Comparison of ENCODE assay signal across 14 cellular contexts in genomic region chr18:49757513-49758262, GRCh38. TPM values are rescaled to one million over a fixed set of nuclear protein-coding genes. Genes with fewer than 3 reads are reported as not detected.
A peak's percentile ranks its signal among the peaks of the same experiment; 100 is the strongest.
DNase-seq lines count a peak whose midpoint lies in the region; TF ChIP-seq lines count a peak whose summit lies in the region.
"Had no signal": no experiment of that assay in that cellular context is flagged by ENCODE, and none has a peak within 500 bp of the region (broad histone marks: within the 10 kb centered on the region; RNA-seq: fewer than 3 reads in every experiment).

No MANE protein-coding gene starts in this region.

- H3K4me1 Mint-ChIP-seq in activated naive CD8-positive, alpha-beta T cell treated with anti-CD3 and anti-CD28 coated beads for 36 hours = peaks cover 4% of the 10 kb centered on the region
- H3K4me1 Mint-ChIP-seq: stimulated activated memory B cell treated with anti-CD40 and anti-IgM and Interleukin-4, amounts not matched to agents 10 μg/mL and 1 μg/mL and 100 μg/mL, for 72 hours had no signal

- peak; percentile 29 for DNase-seq in 8988T
- peak; percentile 26 for DNase-seq in GM12865 (ENCODE audit: low read depth)
- peak; percentile 2 for DNase-seq in OCI-LY7 (ENCODE audit: low spot score)
- DNase-seq in germinal center (ENCODE audit: low spot score) = peak; percentile 39
- DNase-seq in ovary = no peak
- no peak for DNase-seq in caudate nucleus (lab: John Stamatoyannopoulos, UW)
- no peak for DNase-seq in uterus
- no peak for DNase-seq in activated naive CD8-positive, alpha-beta T cell treated with anti-CD3 and anti-CD28 coated beads for 36 hours
- DNase-seq: activated T-cell treated with anti-CD3 and anti-CD28 coated beads, Interleukin-2, amount 50 U/mL, for 48 hours; effector CD8-positive, alpha-beta T cell; NCI-H510A treated with DMSO at 0.1 percent for 48 hours; stimulated activated CD4-positive, alpha-beta T cell treated with anti-CD3 and anti-CD28 coated beads, Interleukin-4, amount 100 ng/mL, for 1 hour had no signal

- H3K4me1 ChIP-seq in OCI-LY7 (ENCODE audit: insufficient read depth, low read length, poor library complexity, severe bottlenecking) (no peaks in the 10 kb centered on the region), ovary (ENCODE audit: insufficient read depth) (no peaks in the 10 kb centered on the region), uterus (no peaks in the 10 kb centered on the region)
- H3K4me1 ChIP-seq: ascending aorta had no signal

- no peak overlapping the region for H3K27ac ChIP-seq in OCI-LY7 (ENCODE audit: low read depth, low read length, poor library complexity, severe bottlenecking)
- no peak overlapping the region for H3K27ac ChIP-seq in ovary
- H3K27ac ChIP-seq in caudate nucleus (ENCODE audit: low read depth, low read length) = no peak overlapping the region
- no peak overlapping the region for H3K27ac ChIP-seq in uterus
- H3K27ac ChIP-seq: ascending aorta had no signal

- no peaks in the 10 kb centered on the region for H3K27me3 ChIP-seq in ovary
- no peaks in the 10 kb centered on the region for H3K27me3 ChIP-seq in uterus
- H3K27me3 ChIP-seq: ascending aorta had no signal

- H3K79me2 ChIP-seq in OCI-LY7 (ENCODE audit: insufficient read depth, low read depth, low read length) = no peaks in the 10 kb centered on the region

- no peaks in the 10 kb centered on the region for H3K9me2 ChIP-seq in OCI-LY7 (ENCODE audit: insufficient read depth, low read length)

- peaks cover 4% of the 10 kb centered on the region for H3K27me3 Mint-ChIP-seq in activated naive CD8-positive, alpha-beta T cell treated with anti-CD3 and anti-CD28 coated beads for 36 hours

- POLR2A ChIA-PET in OCI-LY7 (lab: Charles Lee) = no interaction called here

- no peak overlapping the region for H2AFZ ChIP-seq in OCI-LY7 (ENCODE audit: low read length)

- no peaks in the 10 kb centered on the region for H3K36me3 ChIP-seq in OCI-LY7 (ENCODE audit: insufficient read depth, low read length)
- H3K36me3 ChIP-seq in ovary = no peaks in the 10 kb centered on the region
- no peaks in the 10 kb centered on the region for H3K36me3 ChIP-seq in uterus
- H3K36me3 ChIP-seq: ascending aorta had no signal

- CTCF ChIA-PET in OCI-LY7 (lab: Charles Lee; ENCODE audit: unreplicated experiment) = no interaction called here

- TF ChIP-seq EP300 in ovary (IDR thresholded peaks at IDR 0.05) = no peak

- WGBS in ovary, 3 donors = 83 to 85% (median 84%) methylated on average over 23 of the region's 23 CpGs

- no peak overlapping the region for H3K4me2 ChIP-seq in OCI-LY7 (ENCODE audit: low read length)

- TF ChIP-seq CTCF in GM12865 (IDR thresholded peaks at IDR 0.05; ENCODE audit: insufficient read depth, low read depth, low read length, missing control alignments) (no peak), OCI-LY7 (conservative IDR thresholded peaks at IDR 0.05; ENCODE audit: low read length) (no peak), ovary (IDR thresholded peaks at IDR 0.05) (no peak), uterus (IDR thresholded peaks at IDR 0.05) (no peak)

- intact Hi-C loops in OCI-LY7 (cut with micrococcal nuclease; ENCODE audit: unreplicated experiment) = no loop called here
- intact Hi-C loops in ovary (cut with DNase I) = no loop called here
- intact Hi-C loops in uterus (cut with DNase I; ENCODE audit: low total_unique reads) = no loop called here

- TF ChIP-seq POLR2A in ovary (IDR thresholded peaks at IDR 0.05) (no peak), uterus (IDR thresholded peaks at IDR 0.05) (no peak)

- no peaks in the 10 kb centered on the region for H3K36me3 Mint-ChIP-seq in activated naive CD8-positive, alpha-beta T cell treated with anti-CD3 and anti-CD28 coated beads for 36 hours
- H3K36me3 Mint-ChIP-seq: stimulated activated memory B cell treated with anti-CD40 and anti-IgM and Interleukin-4, amounts not matched to agents 10 μg/mL and 1 μg/mL and 100 μg/mL, for 72 hours had no signal

- H3K4me3 Mint-ChIP-seq in activated naive CD8-positive, alpha-beta T cell treated with anti-CD3 and anti-CD28 coated beads for 36 hours = no peak overlapping the region
- H3K4me3 Mint-ChIP-seq: stimulated activated memory B cell treated with anti-CD40 and anti-IgM and Interleukin-4, amounts not matched to agents 10 μg/mL and 1 μg/mL and 100 μg/mL, for 72 hours had no signal

- H4K20me1 ChIP-seq in OCI-LY7 (ENCODE audit: insufficient read depth, low read length) = no peaks in the 10 kb centered on the region

- no peak overlapping the region for H3K4me3 ChIP-seq in GM12865 (ENCODE audit: low read depth, low read length)
- H3K4me3 ChIP-seq in OCI-LY7 (ENCODE audit: low read depth, low read length, poor library complexity, severe bottlenecking) = no peak overlapping the region
- H3K4me3 ChIP-seq in ovary = no peak overlapping the region
- no peak overlapping the region for H3K4me3 ChIP-seq in uterus
- H3K4me3 ChIP-seq: ascending aorta had no signal

- no peak overlapping the region for H3K27ac Mint-ChIP-seq in activated naive CD8-positive, alpha-beta T cell treated with anti-CD3 and anti-CD28 coated beads for 36 hours
- H3K27ac Mint-ChIP-seq: stimulated activated memory B cell treated with anti-CD40 and anti-IgM and Interleukin-4, amounts not matched to agents 10 μg/mL and 1 μg/mL and 100 μg/mL, for 72 hours had no signal

- H3K9me3 ChIP-seq in OCI-LY7 (ENCODE audit: low read length) = no peaks in the 10 kb centered on the region
- no peaks in the 10 kb centered on the region for H3K9me3 ChIP-seq in ovary
- no peaks in the 10 kb centered on the region for H3K9me3 ChIP-seq in uterus
- H3K9me3 ChIP-seq: ascending aorta had no signal

- no peaks in the 10 kb centered on the region for H3K9me3 Mint-ChIP-seq in activated naive CD8-positive, alpha-beta T cell treated with anti-CD3 and anti-CD28 coated beads for 36 hours

- BruUV-seq in OCI-LY7 (replicated peaks; lab: Mats Ljungman, UMichigan) = no TSS peak

RNA-seq across cellular contexts. Expression of gene ACAA2, which starts 55.6 kb away (rescaled TPM):
- 30.8 and 34.3 TPM in 2 replicates for total RNA-seq in OCI-LY7 (2014; rRNA removed; shearing (Covaris generic))
- total RNA-seq in OCI-LY7 (2022) = 49.2 and 54.4 TPM in 2 replicates
- total RNA-seq in ovary = 10 to 100 TPM; 28.6 to 50.8 (median 43.1) TPM
- polyA plus RNA-seq in ovary = 10 to 100 TPM; 44.1 to 96.2 TPM
- 10 to 100 TPM; 21.8 to 50.5 (median 41.7) TPM for total RNA-seq in uterus
- total RNA-seq in activated naive CD8-positive, alpha-beta T cell treated with anti-CD3 and anti-CD28 coated beads for 36 hours = 10 to 100 TPM; 76.3 to 80.3 TPM

Comparison
In these comparisons a context has a peak if more than half of its experiments do, and no peak if none do; other contexts are left out.
1. DNase-seq: peak in 8988T (single experiment), GM12865 (single experiment), OCI-LY7 (single experiment) and germinal center (single experiment); none in ovary (0 of 5), caudate nucleus (0 of 61), uterus (0 of 2) and activated naive CD8-positive, alpha-beta T cell treated with anti-CD3 and anti-CD28 coated beads for 36 hours (single experiment).